In genomic region chr19:45059258-45059965, GRCh38 we compare ENCODE assay signal across 8 cellular contexts. TPM values are rescaled to one million over a fixed set of nuclear protein-coding genes. Genes with fewer than 3 reads are reported as not detected.
DNase-seq lines count a peak whose midpoint lies in the region; ATAC-seq and TF ChIP-seq lines count a peak whose summit lies in the region.

No MANE protein-coding gene starts in this region.

- H3K4me1 ChIP-seq in CD8-positive, alpha-beta memory T cell (ENCODE audit: insufficient read depth, low read length) = no peaks in the 10 kb centered on the region
- H3K4me1 ChIP-seq in lung (ENCODE audit: control insufficient read depth in 2 of 2, insufficient read depth in 2 of 2, low read length in 2 of 2) = no peaks in the 10 kb centered on the region

- H3K27ac Mint-ChIP-seq in CD8-positive, alpha-beta memory T cell = peak overlapping the region in 7 of 8 donors; percentile 48 to 97 (median 83)
- peak overlapping the region; percentile 53 for H3K27ac Mint-ChIP-seq in activated CD4-positive, alpha-beta memory T cell treated with anti-CD3 and anti-CD28 coated beads, Interleukin-2, amount 10 ng/mL, durations not matched to agents 7 days and 5 days

- no peak overlapping the region for H3K4me3 Mint-ChIP-seq in CD8-positive, alpha-beta memory T cell
- no peak overlapping the region for H3K4me3 Mint-ChIP-seq in activated CD4-positive, alpha-beta memory T cell treated with anti-CD3 and anti-CD28 coated beads, Interleukin-2, amount 10 ng/mL, durations not matched to agents 7 days and 5 days

- CTCF ChIA-PET in CD8-positive, alpha-beta memory T cell (lab: Charles Lee) = interaction anchor here (0.7 to 2.0 kb wide), 18 partner anchors 8 to 169 kb away, joined by 3 to 17 read pairs (median 4); partner anchors contain the start of genes CLASRP, GEMIN7 and RELB
- CTCF ChIA-PET in HEK293T (lab: Yijun Ruan, JAX) = interaction anchor here (0.5 to 2.0 kb wide), 11 partner anchors 8 to 120 kb away, joined by 3 to 8 read pairs (median 4); no protein-coding TSS in a partner anchor
- CTCF ChIA-PET in activated CD4-positive, alpha-beta memory T cell treated with anti-CD3 and anti-CD28 coated beads, Interleukin-2, amount 10 ng/mL, durations not matched to agents 7 days and 5 days (lab: Charles Lee) = interaction anchor here (0.5 to 2.5 kb wide), 34 partner anchors 8 to 547 kb away, joined by 3 to 35 read pairs (median 4); partner anchors contain the start of genes BLOC1S3, CLASRP, CLPTM1 and GEMIN7

- 67 to 72% methylated on average over 16 of the region's 16 CpGs for WGBS in lung, 2 donors

- no peaks in the 10 kb centered on the region for H3K27me3 Mint-ChIP-seq in CD8-positive, alpha-beta memory T cell
- H3K27me3 Mint-ChIP-seq in activated CD4-positive, alpha-beta memory T cell treated with anti-CD3 and anti-CD28 coated beads, Interleukin-2, amount 10 ng/mL, durations not matched to agents 7 days and 5 days = no peaks in the 10 kb centered on the region

- H3K4me3 ChIP-seq in CD8-positive, alpha-beta memory T cell (ENCODE audit: low read length) = no peak overlapping the region
- H3K4me3 ChIP-seq in lung = no peak overlapping the region

- DNase-seq in CD8-positive, alpha-beta memory T cell = peak; percentile 70 to 85 (median 78)
- DNase-seq in HEK293T (ENCODE audit: extremely low spot score) = peak; percentile 87
- DNase-seq in NCI-H748 (lab: John Stamatoyannopoulos, UW; ENCODE audit: unreplicated experiment) = peak; percentile 64
- peak; percentile 85 for DNase-seq in activated CD4-positive, alpha-beta memory T cell treated with anti-CD3 and anti-CD28 coated beads, Interleukin-2, amount 10 ng/mL, durations not matched to agents 7 days and 5 days
- DNase-seq in dermis microvascular lymphatic vessel endothelial cell (ENCODE audit: low read depth in 2 of 2) = peak; percentile 67 to 83
- peak; percentile 79 for DNase-seq in lung (ENCODE audit: low spot score)
- DNase-seq in stimulated activated CD8-positive, alpha-beta memory T cell treated with anti-CD3 and anti-CD28 coated beads, Interleukin-15, amount 100 ng/mL, for 1 hour (ENCODE audit: low read depth) = peak; percentile 75

- peaks cover 4 to 8% (median 5%) of the 10 kb centered on the region in 3 donors for H3K4me1 Mint-ChIP-seq in CD8-positive, alpha-beta memory T cell
- peaks cover 2% of the 10 kb centered on the region for H3K4me1 Mint-ChIP-seq in activated CD4-positive, alpha-beta memory T cell treated with anti-CD3 and anti-CD28 coated beads, Interleukin-2, amount 10 ng/mL, durations not matched to agents 7 days and 5 days

- peak; percentile 65 for TF ChIP-seq CTCF in lung (IDR thresholded peaks at IDR 0.05; ENCODE audit: control extremely low read depth, extremely low read depth)

- no peak overlapping the region for H3K27ac ChIP-seq in CD8-positive, alpha-beta memory T cell (ENCODE audit: low read depth, low read length)
- peak overlapping the region in 1 of 2 donors; percentile 3 for H3K27ac ChIP-seq in lung (ENCODE audit: low read depth in 1 of 2, low read length in 1 of 2)

- no peaks in the 10 kb centered on the region for H3K27me3 ChIP-seq in CD8-positive, alpha-beta memory T cell (ENCODE audit: insufficient read depth, low read length, poor library complexity, severe bottlenecking)
- H3K27me3 ChIP-seq in lung (ENCODE audit: control insufficient read depth, insufficient read depth) = no peaks in the 10 kb centered on the region

- POLR2A ChIA-PET in CD8-positive, alpha-beta memory T cell (lab: Charles Lee) = no interaction called here
- POLR2A ChIA-PET in HEK293T (lab: Yijun Ruan, JAX) = interaction anchor here (1.1 to 1.4 kb wide), 2 partner anchors 9 to 21 kb away, joined by 3 to 9 read pairs; partner anchors contain the start of gene CLASRP
- POLR2A ChIA-PET in activated CD4-positive, alpha-beta memory T cell treated with anti-CD3 and anti-CD28 coated beads, Interleukin-2, amount 10 ng/mL, durations not matched to agents 7 days and 5 days (lab: Charles Lee) = interaction anchor here (0.5 to 1.9 kb wide), 6 partner anchors 20 to 103 kb away, joined by 3 to 5 read pairs (median 4); partner anchors contain the start of genes CLASRP and RELB

- H3K36me3 ChIP-seq in CD8-positive, alpha-beta memory T cell (ENCODE audit: insufficient read depth, low read length) = peaks cover 54% of the 10 kb centered on the region
- H3K36me3 ChIP-seq in lung (ENCODE audit: control insufficient read depth in 2 of 2, insufficient read depth in 2 of 2, low read length in 2 of 2) = peaks cover 27 to 82% of the 10 kb centered on the region in 2 donors

- H3K9me3 ChIP-seq in CD8-positive, alpha-beta memory T cell (ENCODE audit: low read length) = no peaks in the 10 kb centered on the region
- H3K9me3 ChIP-seq in lung (ENCODE audit: control insufficient read depth in 2 of 2, insufficient read depth in 1 of 2, low read length in 1 of 2) = no peaks in the 10 kb centered on the region

- no peaks in the 10 kb centered on the region for H3K9me3 Mint-ChIP-seq in CD8-positive, alpha-beta memory T cell
- no peaks in the 10 kb centered on the region for H3K9me3 Mint-ChIP-seq in activated CD4-positive, alpha-beta memory T cell treated with anti-CD3 and anti-CD28 coated beads, Interleukin-2, amount 10 ng/mL, durations not matched to agents 7 days and 5 days

- peaks cover 3 to 88% (median 9%) of the 10 kb centered on the region in 3 donors for H3K36me3 Mint-ChIP-seq in CD8-positive, alpha-beta memory T cell
- peaks cover 63% of the 10 kb centered on the region for H3K36me3 Mint-ChIP-seq in activated CD4-positive, alpha-beta memory T cell treated with anti-CD3 and anti-CD28 coated beads, Interleukin-2, amount 10 ng/mL, durations not matched to agents 7 days and 5 days (ENCODE audit: low read depth)

- peak; percentile 55 for ATAC-seq in lung (ENCODE audit: insufficient read depth, low FRiP score)
- no peak for ATAC-seq in HG02885 (IDR thresholded peaks at IDR 0.05; ENCODE audit: poor library complexity, unreplicated experiment)

TF ChIP-seq in HEK293T, 16 proteins besides CTCF, POLR2A, EP300 and RAD21:
- TF ChIP-seq ELF4 (IDR thresholded peaks at IDR 0.05) (no peak), ARNT (IDR thresholded peaks at IDR 0.05) (no peak), CTBP1 (IDR thresholded peaks at IDR 0.05; ENCODE audit: borderline replicate concordance) (no peak), HDGF (IDR thresholded peaks at IDR 0.05; ENCODE audit: borderline replicate concordance) (no peak), LEF1 (IDR thresholded peaks at IDR 0.05; ENCODE audit: borderline replicate concordance) (no peak), TARDBP (IDR thresholded peaks at IDR 0.05) (no peak), NFRKB (IDR thresholded peaks at IDR 0.05) (no peak), FOXM1 (IDR thresholded peaks at IDR 0.05; ENCODE audit: borderline replicate concordance) (no peak), PKNOX1 (IDR thresholded peaks at IDR 0.05) (no peak), FOXK2 (IDR thresholded peaks at IDR 0.05) (no peak), SP1 (IDR thresholded peaks at IDR 0.05) (no peak), ZNF384 (IDR thresholded peaks at IDR 0.05) (no peak), SUZ12 (IDR thresholded peaks at IDR 0.05) (no peak), FOXA1 (IDR thresholded peaks at IDR 0.05) (no peak), BHLHE40 (IDR thresholded peaks at IDR 0.05; ENCODE audit: borderline replicate concordance) (no peak), L3MBTL2 (conservative IDR thresholded peaks at IDR 0.05) (no peak)

RNA-seq across cellular contexts. Expression of gene ZNF296, which starts 16.9 kb away (rescaled TPM):
- total RNA-seq in CD8-positive, alpha-beta memory T cell = 1 to 10 TPM; 7.9 to 8.5 TPM
- polyA plus RNA-seq in CD8-positive, alpha-beta memory T cell = 6.7 TPM
- 1 to 10 TPM; 5.4 to 5.9 TPM for total RNA-seq in activated CD4-positive, alpha-beta memory T cell treated with anti-CD3 and anti-CD28 coated beads, Interleukin-2, amount 10 ng/mL, durations not matched to agents 7 days and 5 days
- total RNA-seq in dermis microvascular lymphatic vessel endothelial cell (0.13 and 0.25 TPM in 2 replicates), lung (1 to 10 TPM in 1 of 2 donors, under 1 TPM in 1; 0.43 to 3.8 TPM)
- polyA plus RNA-seq in lung = 1 to 10 TPM; 1.9 to 3.9 TPM

RNA-seq across cellular contexts. Expression of gene GEMIN7, which starts 19.6 kb away (rescaled TPM):
- total RNA-seq in CD8-positive, alpha-beta memory T cell = 10 to 100 TPM; 51.6 TPM
- 93.5 TPM for polyA plus RNA-seq in CD8-positive, alpha-beta memory T cell
- total RNA-seq in activated CD4-positive, alpha-beta memory T cell treated with anti-CD3 and anti-CD28 coated beads, Interleukin-2, amount 10 ng/mL, durations not matched to agents 7 days and 5 days = 10 to 100 TPM; 31.7 to 35.5 TPM
- 17.7 and 22.0 TPM in 2 replicates for total RNA-seq in dermis microvascular lymphatic vessel endothelial cell
- total RNA-seq in lung = 10 to 100 TPM; 18.7 to 21.1 TPM
- 10 to 100 TPM; 24.3 to 29.0 TPM for polyA plus RNA-seq in lung

RNA-seq across cellular contexts. Expression of gene CLASRP, which starts 20.6 kb away (rescaled TPM):
- 10 to 100 TPM; 75.5 to 84.1 TPM for total RNA-seq in CD8-positive, alpha-beta memory T cell
- polyA plus RNA-seq in CD8-positive, alpha-beta memory T cell = 7.9 TPM
- 10 to 100 TPM; 84.3 to 88.0 TPM for total RNA-seq in activated CD4-positive, alpha-beta memory T cell treated with anti-CD3 and anti-CD28 coated beads, Interleukin-2, amount 10 ng/mL, durations not matched to agents 7 days and 5 days
- total RNA-seq in dermis microvascular lymphatic vessel endothelial cell (4.2 and 6.6 TPM in 2 replicates), lung (10 to 100 TPM; 23.9 to 73.9 TPM)
- polyA plus RNA-seq in lung = 100 to 1,000 TPM in 1 of 2 donors, 10 to 100 TPM in 1; 41.2 to 107 TPM

RNA-seq across cellular contexts. Expression of gene PPP1R37, which starts 33.6 kb away (rescaled TPM):
- total RNA-seq in CD8-positive, alpha-beta memory T cell = 10 to 100 TPM; 17.8 to 18.3 TPM
- polyA plus RNA-seq in CD8-positive, alpha-beta memory T cell = 0.79 TPM
- 10 to 100 TPM; 16.3 to 16.4 TPM for total RNA-seq in activated CD4-positive, alpha-beta memory T cell treated with anti-CD3 and anti-CD28 coated beads, Interleukin-2, amount 10 ng/mL, durations not matched to agents 7 days and 5 days
- total RNA-seq in dermis microvascular lymphatic vessel endothelial cell (18.2 and 26.4 TPM in 2 replicates), lung (10 to 100 TPM; 20.7 to 31.1 TPM)
- polyA plus RNA-seq in lung = 10 to 100 TPM; 19.2 to 39.7 TPM

RNA-seq across cellular contexts. Expression of gene RELB, which starts 58.1 kb away (rescaled TPM):
- total RNA-seq in CD8-positive, alpha-beta memory T cell = 10 to 100 TPM; 53.4 to 57.4 TPM
- 22.7 TPM for polyA plus RNA-seq in CD8-positive, alpha-beta memory T cell
- 10 to 100 TPM; 32.6 to 33.5 TPM for total RNA-seq in activated CD4-positive, alpha-beta memory T cell treated with anti-CD3 and anti-CD28 coated beads, Interleukin-2, amount 10 ng/mL, durations not matched to agents 7 days and 5 days
- total RNA-seq in dermis microvascular lymphatic vessel endothelial cell (8.2 and 16.2 TPM in 2 replicates), lung (10 to 100 TPM; 15.8 to 23.8 TPM)
- polyA plus RNA-seq in lung = 10 to 100 TPM in 1 of 2 donors, 1 to 10 TPM in 1; 9.4 to 65.9 TPM
